ENCODE assay signal across 9 cellular contexts in genomic region chr5:157283434-157283833, GRCh38. TPM values are rescaled to one million over a fixed set of nuclear protein-coding genes. Genes with fewer than 3 reads are reported as not detected.
DNase-seq lines count a peak whose midpoint lies in the region; ATAC-seq and TF ChIP-seq lines count a peak whose summit lies in the region.
"Had no signal": no experiment of that assay in that cellular context is flagged by ENCODE, and none has a peak within 500 bp of the region (broad histone marks: within the 10 kb centered on the region; RNA-seq: fewer than 3 reads in every experiment).

No MANE protein-coding gene starts in this region.

- ATAC-seq in GM18520 (IDR thresholded peaks at IDR 0.05; ENCODE audit: unreplicated experiment): peak; percentile 93
- ATAC-seq in GM21717 (IDR thresholded peaks at IDR 0.05; ENCODE audit: unreplicated experiment): peak; percentile 100
- ATAC-seq in left ventricle myocardium superior: peak; percentile 40
- ATAC-seq in gastrocnemius medialis: no peak
- ATAC-seq: HCT116 had no signal

- H3K4me3 ChIP-seq in gastrocnemius medialis: no peak overlapping the region

- no peak for TF ChIP-seq CTCF in gastrocnemius medialis (IDR thresholded peaks at IDR 0.05 in 4 of 5, conservative IDR thresholded peaks at IDR 0.05 in 1 of 5)

- H3K36me3 ChIP-seq in KOPT-K1 (ENCODE audit: insufficient read depth, low read length) (peaks cover 53% of the 10 kb centered on the region), gastrocnemius medialis (no peaks in the 10 kb centered on the region)

- in situ Hi-C loops in gastrocnemius medialis (cut with MboI; ENCODE audit: low sequenced_read_pairs in 4 of 4): no loop called here

- intact Hi-C loops in left ventricle myocardium superior (cut with micrococcal nuclease): no loop called here
- intact Hi-C loops in gastrocnemius medialis (cut with DNase I; ENCODE audit: low total_unique reads): no loop called here

- H3K27ac ChIP-seq in KOPT-K1 (ENCODE audit: low read depth, low read length, poor library complexity, severe bottlenecking) (peak overlapping the region; percentile 33), gastrocnemius medialis (peak overlapping the region in 1 of 4 donors; percentile 45)

- H3K4me1 ChIP-seq in gastrocnemius medialis: peaks cover 16 to 26% of the 10 kb centered on the region in 2 donors

- TF ChIP-seq POLR2A in gastrocnemius medialis (IDR thresholded peaks at IDR 0.05): no peak
- no peak for TF ChIP-seq POLR2A in erythroblast (IDR thresholded peaks at IDR 0.05; ENCODE audit: low read length)

- DNase-seq in left ventricle myocardium superior: peak; percentile 40
- no peak for DNase-seq in gastrocnemius medialis
- no peak for DNase-seq in HT-29 (ENCODE audit: low spot score)
- DNase-seq in erythroblast (lab: John Stamatoyannopoulos, UW): no peak
- no peak for DNase-seq in retina

- peaks cover 13% of the 10 kb centered on the region for H3K9me3 ChIP-seq in KOPT-K1 (ENCODE audit: insufficient read depth, low read length, poor library complexity, severe bottlenecking)
- no peaks in the 10 kb centered on the region for H3K9me3 ChIP-seq in gastrocnemius medialis

- no peaks in the 10 kb centered on the region for H3K27me3 ChIP-seq in gastrocnemius medialis

RNA-seq across cellular contexts. Expression of gene CYFIP2, which starts 17.5 kb away (rescaled TPM):
- 33.3 TPM for total RNA-seq in left ventricle myocardium superior
- total RNA-seq in gastrocnemius medialis: 10 to 100 TPM in 2 of 4 donors, 1 to 10 TPM in 2; 5.9 to 15.5 (median 10.7) TPM
- total RNA-seq in HT-29 (2014; rRNA removed; shearing (Covaris generic)): 14.8 and 14.9 TPM in 2 replicates

Comparison
In these comparisons a context has a peak if more than half of its experiments do, and no peak if none do; other contexts are left out.
1. ATAC-seq: peak in GM18520 (single experiment), GM21717 (single experiment) and left ventricle myocardium superior (single experiment); none in gastrocnemius medialis (0 of 2).